In genomic region chr5:80061541-80061940, GRCh38 we compare ENCODE assay signal across 32 cellular contexts.
"Had no signal": no experiment of that assay in that cellular context is flagged by ENCODE, and none has a peak within 500 bp of the region (broad histone marks: within the 10 kb centered on the region; RNA-seq: fewer than 3 reads in every experiment).

No MANE protein-coding gene starts in this region.

- H3K27ac ChIP-seq: neutrophil, ovary, parathyroid adenoma, psoas muscle, skin epidermis, spleen, suprapubic skin, testis, tibial artery, transverse colon, upper lobe of right lung, uterus had no signal

- H3K79me2 ChIP-seq: parathyroid adenoma had no signal

- H3K4me3 Mint-ChIP-seq: natural killer cell treated with Interleukin-12 subunit alpha and Interleukin-12 subunit beta and Interleukin-15 and Interleukin-18, amount 100 ng/mL, for 72 hours; nephron progenitor cell; neural crest cell; stimulated activated memory B cell treated with anti-CD40 and anti-IgM and Interleukin-4, amounts not matched to agents 10 μg/mL and 1 μg/mL and 100 μg/mL, for 72 hours; stimulated activated naive CD8-positive, alpha-beta T cell treated with anti-CD3 and anti-CD28 coated beads, Interleukin-15, amount 100 ng/mL, for 72 hours; type B pancreatic cell had no signal

- H3K4me1 Mint-ChIP-seq: nephron progenitor cell; stimulated activated memory B cell treated with anti-CD40 and anti-IgM and Interleukin-4, amounts not matched to agents 10 μg/mL and 1 μg/mL and 100 μg/mL, for 72 hours had no signal

- ATAC-seq: naive thymus-derived CD8-positive, alpha-beta T cell; natural killer cell treated with Interleukin-12 subunit alpha and Interleukin-12 subunit beta and Interleukin-15 and Interleukin-18, amount 100 ng/mL, for 72 hours; psoas muscle; right cardiac atrium; sciatic nerve; stimulated activated memory B cell treated with anti-CD40 and anti-IgM and Interleukin-4, amounts not matched to agents 10 μg/mL and 1 μg/mL and 100 μg/mL, for 72 hours; stimulated activated naive CD8-positive, alpha-beta T cell treated with anti-CD3 and anti-CD28 coated beads, Interleukin-15, amount 100 ng/mL, for 72 hours; stimulated activated naive CD8-positive, alpha-beta T cell treated with anti-CD3 and anti-CD28 coated beads, Interleukin-15, Interleukin-2, amounts not matched to agents 100 U/mL and 50 U/mL, for 24 hours; upper lobe of right lung had no signal

- H3K36me3 ChIP-seq: neutrophil, ovary, spleen, suprapubic skin, tibial artery, transverse colon, upper lobe of right lung, uterus had no signal

- H3K9me3 Mint-ChIP-seq: naive thymus-derived CD8-positive, alpha-beta T cell; natural killer cell treated with Interleukin-12 subunit alpha and Interleukin-12 subunit beta and Interleukin-15 and Interleukin-18, amount 100 ng/mL, for 72 hours; nephron progenitor cell; neural crest cell; stimulated activated memory B cell treated with anti-CD40 and anti-IgM and Interleukin-4, amounts not matched to agents 10 μg/mL and 1 μg/mL and 100 μg/mL, for 72 hours had no signal

- DNase-seq: naive thymus-derived CD8-positive, alpha-beta T cell; nephron progenitor cell; nucleus accumbens; ovary; psoas muscle; right cardiac atrium; spleen; stimulated activated CD4-positive, alpha-beta T cell treated with anti-CD3 and anti-CD28 coated beads, Interleukin-12 subunit alpha, Interleukin-12 subunit beta, amount 100 ng/mL, for 4 hours; stimulated activated CD4-positive, alpha-beta T cell treated with anti-CD3 and anti-CD28 coated beads, Interleukin-1b, Interleukin-23, amount 100 ng/mL, for 48 hours; stimulated activated CD4-positive, alpha-beta T cell treated with anti-CD3 and anti-CD28 coated beads, Interleukin-4, amount 100 ng/mL, for 1 hour; stimulated activated CD4-positive, alpha-beta T cell treated with anti-CD3 and anti-CD28 coated beads, Interleukin-4, amount 100 ng/mL, for 4 hours; stimulated activated CD8-positive, alpha-beta memory T cell treated with anti-CD3 and anti-CD28 coated beads, Interleukin-4, amount 100 ng/mL, for 48 hours; stimulated activated naive CD4-positive, alpha-beta T cell; stimulated activated naive CD8-positive, alpha-beta T cell treated with anti-CD3 and anti-CD28 coated beads, Interleukin-15, amount 100 ng/mL, for 72 hours; stimulated activated naive CD8-positive, alpha-beta T cell treated with anti-CD3 and anti-CD28 coated beads, Interleukin-15, Interleukin-2, amounts not matched to agents 100 U/mL and 50 U/mL, for 24 hours; substantia nigra; testis; tibial artery; transverse colon; upper lobe of right lung; uterus had no signal

- H2AFZ ChIP-seq: parathyroid adenoma had no signal

- H3K27me3 ChIP-seq: neutrophil, ovary, spleen, suprapubic skin, testis, tibial artery, transverse colon, upper lobe of right lung, uterus had no signal

- H3K9me3 ChIP-seq: neutrophil, ovary, psoas muscle, spleen, suprapubic skin, testis, tibial artery, transverse colon, upper lobe of right lung, uterus had no signal

- H3K36me3 Mint-ChIP-seq: natural killer cell treated with Interleukin-12 subunit alpha and Interleukin-12 subunit beta and Interleukin-15 and Interleukin-18, amount 100 ng/mL, for 72 hours; stimulated activated memory B cell treated with anti-CD40 and anti-IgM and Interleukin-4, amounts not matched to agents 10 μg/mL and 1 μg/mL and 100 μg/mL, for 72 hours had no signal

- H3K4me3 ChIP-seq: ovary, psoas muscle, skin epidermis, smooth muscle cell, spleen, suprapubic skin, testis, tibial artery, transverse colon, upper lobe of right lung, uterus had no signal

- H3K4me1 ChIP-seq: parathyroid adenoma, psoas muscle, spleen, suprapubic skin, testis, transverse colon, upper lobe of right lung, uterus had no signal

- H3K4me2 ChIP-seq: smooth muscle cell had no signal

- H3K27ac Mint-ChIP-seq: natural killer cell treated with Interleukin-12 subunit alpha and Interleukin-12 subunit beta and Interleukin-15 and Interleukin-18, amount 100 ng/mL, for 72 hours; nephron progenitor cell; progenitor cell of endocrine pancreas; stimulated activated memory B cell treated with anti-CD40 and anti-IgM and Interleukin-4, amounts not matched to agents 10 μg/mL and 1 μg/mL and 100 μg/mL, for 72 hours; stimulated activated naive CD8-positive, alpha-beta T cell treated with anti-CD3 and anti-CD28 coated beads, Interleukin-15, amount 100 ng/mL, for 72 hours; type B pancreatic cell had no signal

- H3K27me3 Mint-ChIP-seq: naive thymus-derived CD8-positive, alpha-beta T cell; stimulated activated memory B cell treated with anti-CD40 and anti-IgM and Interleukin-4, amounts not matched to agents 10 μg/mL and 1 μg/mL and 100 μg/mL, for 72 hours; stimulated activated naive CD8-positive, alpha-beta T cell treated with anti-CD3 and anti-CD28 coated beads, Interleukin-15, amount 100 ng/mL, for 72 hours had no signal

- H3K9ac ChIP-seq: parathyroid adenoma had no signal
